8 cellular contexts compared by ENCODE assay signal in genomic region chr3:30511524-30512278, GRCh38.
DNase-seq lines count a peak whose midpoint lies in the region; ATAC-seq, FAIRE-seq and TF ChIP-seq lines count a peak whose summit lies in the region.

No MANE protein-coding gene starts in this region.

- H2AFZ ChIP-seq in IMR-90 (replicated peaks; ENCODE audit: low read length, poor library complexity) (no peak overlapping the region), K562 (ENCODE audit: low read depth, low read length) (no peak overlapping the region)

- H2BK120ac ChIP-seq in IMR-90 (ENCODE audit: low read depth, low read length) = peak overlapping the region; percentile 86

- ATAC-seq in IMR-90 (ENCODE audit: low read depth) = peak; percentile 88
- ATAC-seq in K562 = no peak
- peak; percentile 64 to 76 for ATAC-seq in lower lobe of right lung
- no peak for ATAC-seq in GM21619 (IDR thresholded peaks at IDR 0.05; ENCODE audit: unreplicated experiment)
- ATAC-seq in GM18868 (IDR thresholded peaks at IDR 0.05; ENCODE audit: unreplicated experiment) = no peak

- no peak overlapping the region; the same call in 1 of the 2 replicates for H3K14ac ChIP-seq in IMR-90 (replicated peaks; ENCODE audit: low read depth, low read length)

- H3K27ac ChIP-seq in AG04450 (ENCODE audit: low read depth, low read length) (peak overlapping the region; percentile 13), IMR-90 (ENCODE audit: insufficient read depth, low read length) (peak overlapping the region; percentile 86; the same call in 1 of the 2 replicates), K562 (ENCODE audit: extremely low read depth, low read depth, low read length) (no peak overlapping the region), lower lobe of right lung (no peak overlapping the region)

- no peak overlapping the region for H3K4me3 ChIP-seq in AG04450 (ENCODE audit: low read depth, low read length)
- no peak overlapping the region for H3K4me3 ChIP-seq in IMR-90 (ENCODE audit: insufficient read depth, low read depth, low read length)
- no peak overlapping the region for H3K4me3 ChIP-seq in K562
- H3K4me3 ChIP-seq in lower lobe of right lung = no peak overlapping the region

- POLR2A ChIA-PET in AG04450 (lab: Yijun Ruan, JAX) = interaction anchor here (0.6 to 1.1 kb wide), 4 partner anchors 67 to 96 kb away, joined by 3 to 9 read pairs (median 4); partner anchors contain the start of gene TGFBR2
- POLR2A ChIA-PET in IMR-90 (lab: Charles Lee; ENCODE audit: unreplicated experiment) = no interaction called here
- POLR2A ChIA-PET in K562 (lab: Yijun Ruan, JAX) = no interaction called here

- no peaks in the 10 kb centered on the region for H3K79me2 ChIP-seq in K562 (ENCODE audit: control insufficient read depth, insufficient read depth, low read length)

- WGBS in IMR-90 (ENCODE audit: extremely low coverage in 2 of 2, insufficient read length in 1 of 2), 2 experiments = 10 to 100% methylated on average over 1 to 3 of the region's 9 CpGs
- WGBS in K562 (ENCODE audit: insufficient coverage, low coverage, missing lambda C conversion rate) = 0% methylated on average over 9 of the region's 9 CpGs

- intact Hi-C loops in IMR-90 (cut with micrococcal nuclease) = loop anchor here (5.0 kb wide), 2 partner anchors 96 to 171 kb away; partner anchors contain the start of gene TGFBR2
- intact Hi-C loops in K562 (cut with micrococcal nuclease) = no loop called here
- intact Hi-C loops in lower lobe of right lung (cut with DNase I) = no loop called here

- DNase-seq in AG04450 (ENCODE audit: low read depth, low spot score) = peak; percentile 93
- DNase-seq in IMR-90 = peak; percentile 98
- no peak for DNase-seq in K562 (ENCODE audit: extremely low read depth in 1 of 4, low spot score in 3 of 4)
- DNase-seq in lower lobe of right lung = peak; percentile 52
- no peak for DNase-seq in iPS-NIHi11 (ENCODE audit: low spot score)
- DNase-seq in NCI-H128 (lab: John Stamatoyannopoulos, UW; ENCODE audit: unreplicated experiment) = no peak

- H3K4me1 ChIP-seq in IMR-90 (ENCODE audit: control insufficient read depth, insufficient read depth, low read length) (peaks cover 6% of the 10 kb centered on the region), K562 (replicated peaks in 1 of 2; ENCODE audit: control insufficient read depth in 2 of 2, insufficient read depth in 2 of 2, low read length in 2 of 2) (no peaks in the 10 kb centered on the region), lower lobe of right lung (peaks cover 22% of the 10 kb centered on the region)

- no peaks in the 10 kb centered on the region for H3K36me3 ChIP-seq in IMR-90 (ENCODE audit: control insufficient read depth, insufficient read depth, low read length)
- H3K36me3 ChIP-seq in K562 (ENCODE audit: control insufficient read depth, insufficient read depth, low read length) = no peaks in the 10 kb centered on the region
- no peaks in the 10 kb centered on the region for H3K36me3 ChIP-seq in lower lobe of right lung

- H3K4me2 ChIP-seq in IMR-90 (ENCODE audit: low read depth, low read length) (peak overlapping the region; percentile 10), K562 (ENCODE audit: insufficient read depth, low read length) (no peak overlapping the region)

- H4K91ac ChIP-seq in IMR-90 (ENCODE audit: insufficient read depth, low read depth, low read length) = 0 out of 2 replicates have a peak overlapping the region, but pooled peaks have one; percentile 34

- no peak for FAIRE-seq in K562 (lab: Jason Lieb, UNC)

- H4K5ac ChIP-seq in IMR-90 (ENCODE audit: low read depth, low read length) = 0 out of 2 replicates have a peak overlapping the region, but pooled peaks have one; percentile 9

- peak overlapping the region; percentile 78 for H2BK20ac ChIP-seq in IMR-90 (ENCODE audit: low read depth, low read length)

- BruUV-seq in IMR-90 (replicated peaks; lab: Mats Ljungman, UMichigan) (no TSS peak), K562 (replicated peaks; lab: Mats Ljungman, UMichigan) (no TSS peak)

- no peaks in the 10 kb centered on the region for H3K79me1 ChIP-seq in IMR-90 (ENCODE audit: low read depth in 1 of 2, low read length in 2 of 2)

- H4K8ac ChIP-seq in IMR-90 (ENCODE audit: low read depth in 2 of 2, low read length in 2 of 2) = peak overlapping the region in 1 of 2 experiments; percentile 32; a peak in 2 of 4 replicates

- dilution Hi-C loops in IMR-90 (cut with HindIII; ENCODE audit: low sequenced_read_pairs, unreplicated experiment) = no loop called here

- H3K9ac ChIP-seq in IMR-90 (ENCODE audit: low read depth, low read length) (no peak overlapping the region), K562 (ENCODE audit: insufficient read depth in 1 of 2, low read depth in 2 of 2, low read length in 2 of 2) (no peak overlapping the region)

- peak overlapping the region; percentile 55 for H3K4ac ChIP-seq in IMR-90 (ENCODE audit: low read depth, low read length)

- CTCF ChIA-PET in AG04450 (lab: Charles Lee) (no interaction called here), IMR-90 (lab: Yijun Ruan, JAX) (no interaction called here), K562 (lab: Yijun Ruan, JAX; ENCODE audit: low intra/inter-chr PET ratio) (no interaction called here)

- no peaks in the 10 kb centered on the region for H3K27me3 ChIP-seq in AG04450 (ENCODE audit: control insufficient read depth, insufficient read depth, low read length)
- H3K27me3 ChIP-seq in IMR-90 (ENCODE audit: control insufficient read depth, insufficient read depth, low read length) = no peaks in the 10 kb centered on the region
- H3K27me3 ChIP-seq in K562 (ENCODE audit: control insufficient read depth in 2 of 2, insufficient read depth in 2 of 2, low read length in 2 of 2) = no peaks in the 10 kb centered on the region
- no peaks in the 10 kb centered on the region for H3K27me3 ChIP-seq in lower lobe of right lung (ENCODE audit: low read depth)

- TF ChIP-seq CTCF in AG04450 (IDR thresholded peaks at IDR 0.05; ENCODE audit: low read depth, low read length) (no peak), IMR-90 (conservative IDR thresholded peaks at IDR 0.05; ENCODE audit: low read depth, low read length) (no peak), K562 (IDR thresholded peaks at IDR 0.05 in 2 of 3, conservative IDR thresholded peaks at IDR 0.05 in 1 of 3; ENCODE audit: insufficient read depth in 2 of 3, low read depth in 1 of 3, low read length in 3 of 3) (no peak), lower lobe of right lung (IDR thresholded peaks at IDR 0.05) (no peak)

- H3K18ac ChIP-seq in IMR-90 (ENCODE audit: low read depth, low read length) = peak overlapping the region; percentile 36

- no peak for TF ChIP-seq EP300 in K562 (IDR thresholded peaks at IDR 0.05; ENCODE audit: low read length)

- H2BK15ac ChIP-seq in IMR-90 (ENCODE audit: low read depth, low read length) = no peak overlapping the region

- H2AK5ac ChIP-seq in IMR-90 (ENCODE audit: low read depth, low read length) = no peak overlapping the region

- H2AK9ac ChIP-seq in IMR-90 (replicated peaks; ENCODE audit: low read depth, low read length, poor library complexity) = no peak overlapping the region

- TF ChIP-seq POLR2A in IMR-90 (IDR thresholded peaks at IDR 0.05; ENCODE audit: low read depth, low read length) (no peak), K562 (conservative IDR thresholded peaks at IDR 0.05) (no peak)

- no peak overlapping the region for H3K23ac ChIP-seq in IMR-90 (ENCODE audit: low read depth, low read length)

- peak overlapping the region; percentile 57 for H3K56ac ChIP-seq in IMR-90 (ENCODE audit: extremely low read depth, insufficient read depth, low read length)

- TF ChIP-seq RAD21 in IMR-90 (IDR thresholded peaks at IDR 0.05; ENCODE audit: low read length) (peak; percentile 24; the same call in 1 of the 2 replicates), K562 (CRISPR knock-in tag; conservative IDR thresholded peaks at IDR 0.05 in 1 of 2, IDR thresholded peaks at IDR 0.05 in 1 of 2) (no peak)

- no peaks in the 10 kb centered on the region for H3K9me3 ChIP-seq in AG04450 (ENCODE audit: control insufficient read depth, insufficient read depth, low read length)
- no peaks in the 10 kb centered on the region for H3K9me3 ChIP-seq in IMR-90 (ENCODE audit: control insufficient read depth, insufficient read depth, low read length)
- no peaks in the 10 kb centered on the region for H3K9me3 ChIP-seq in K562 (replicated peaks; ENCODE audit: control insufficient read depth, insufficient read depth, low read depth, low read length)
- no peaks in the 10 kb centered on the region for H3K9me3 ChIP-seq in lower lobe of right lung

- in situ Hi-C loops in IMR-90 (cut with MboI; ENCODE audit: low sequenced_read_pairs) (no loop called here), K562 (cut with MboI) (no loop called here)

- H3K9me1 ChIP-seq in IMR-90 (ENCODE audit: insufficient read depth, low read length) (0 out of 2 replicates have a peak, but pooled peaks cover 3% of the 10 kb centered on the region), K562 (ENCODE audit: control insufficient read depth, insufficient read depth, low read length) (no peaks in the 10 kb centered on the region)

- H2BK5ac ChIP-seq in IMR-90 (ENCODE audit: low read depth, low read length, poor library complexity, severe bottlenecking) = peak overlapping the region; percentile 82

- H4K20me1 ChIP-seq in IMR-90 (ENCODE audit: insufficient read depth, low read length) (no peaks in the 10 kb centered on the region), K562 (replicated peaks; ENCODE audit: control insufficient read depth, insufficient read depth, low read length) (no peaks in the 10 kb centered on the region)

TF ChIP-seq in IMR-90, 13 proteins besides CTCF, POLR2A, EP300 and RAD21:
- TF ChIP-seq BHLHE40 (IDR thresholded peaks at IDR 0.05; ENCODE audit: low read depth, low read length) = peak; percentile 22; the same call in 1 of the 2 replicates
- TF ChIP-seq SMC3 (IDR thresholded peaks at IDR 0.05; ENCODE audit: low read depth, low read length) = peak; percentile 19; the same call in 1 of the 2 replicates
- TF ChIP-seq NFE2L2 (IDR thresholded peaks at IDR 0.05; ENCODE audit: low read depth, low read length) = peak; percentile 64; the same call in 1 of the 2 replicates
- no peak for TF ChIP-seq FOS (IDR thresholded peaks at IDR 0.05; ENCODE audit: low read depth, low read length)
- no peak for TF ChIP-seq RCOR1 (IDR thresholded peaks at IDR 0.05; ENCODE audit: insufficient replicate concordance, low read length)
- peak; percentile 100 for TF ChIP-seq CEBPB (IDR thresholded peaks at IDR 0.05; ENCODE audit: low read depth, low read length)
TF ChIP-seq in IMR-90: peak in this region for 4.

TF ChIP-seq in K562, 482 proteins besides CTCF, POLR2A, EP300 and RAD21 (continues in another document):
- TF ChIP-seq ZZZ3 (IDR thresholded peaks at IDR 0.05) = no peak
- no peak for TF ChIP-seq EZH2 (IDR thresholded peaks at IDR 0.05; ENCODE audit: borderline replicate concordance, low read depth, low read length)
- peak; percentile 58; the same call in 1 of the 2 replicates for TF ChIP-seq CEBPB (tag; IDR thresholded peaks at IDR 0.05)
- no peak for TF ChIP-seq NBN (IDR thresholded peaks at IDR 0.05; ENCODE audit: low read depth)
- TF ChIP-seq CEBPG (CRISPR knock-in tag; IDR thresholded peaks at IDR 0.05) = no peak
- TF ChIP-seq CEBPG (tag; conservative IDR thresholded peaks at IDR 0.05 in 1 of 2, IDR thresholded peaks at IDR 0.05 in 1 of 2) = peak; percentile 32 to 51; a peak in 1 of 4 replicates

Comparison
In these comparisons a context has a peak if more than half of its experiments do, and no peak if none do; other contexts are left out.
1. DNase-seq: peak in AG04450 (single experiment), IMR-90 (single experiment) and lower lobe of right lung (single experiment); none in K562 (0 of 4), iPS-NIHi11 (single experiment) and NCI-H128 (single experiment).
2. H3K27ac ChIP-seq: peak in AG04450 (single experiment) and IMR-90 (single experiment); none in K562 (single experiment) and lower lobe of right lung (single experiment).
3. ATAC-seq: peak in IMR-90 (single experiment) and lower lobe of right lung (2 of 2); none in K562 (single experiment), GM21619 (single experiment) and GM18868 (single experiment).